In the genomic region with DNA sequence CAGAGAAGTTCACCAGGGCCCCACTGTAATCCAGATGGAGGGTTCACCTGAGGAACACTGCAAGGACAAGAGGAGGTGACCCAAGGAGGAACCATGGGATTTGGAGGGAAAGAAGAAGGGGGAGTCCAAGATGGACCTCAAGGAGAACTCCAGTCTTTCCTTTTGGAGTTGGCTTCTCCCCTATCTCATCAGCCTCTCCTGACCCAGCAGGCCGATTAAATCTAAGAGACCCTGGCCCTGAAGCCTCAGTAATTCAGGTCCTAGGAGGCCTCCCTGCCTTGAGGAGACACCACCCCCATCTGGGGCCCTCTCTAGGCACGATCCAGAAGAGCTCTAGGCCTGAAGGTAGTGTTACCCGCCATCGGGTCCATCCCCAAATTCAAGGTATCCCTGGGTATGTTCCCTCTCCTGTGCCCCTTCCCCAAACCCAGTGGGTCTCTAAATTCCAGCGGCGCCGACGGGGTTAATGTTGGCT, we compare ENCODE assay signal across 1 cellular context.
TF ChIP-seq lines count a peak whose summit lies in the region.

No MANE protein-coding gene starts in this region.

TF ChIP-seq in HEK293T, 16 proteins besides CTCF, POLR2A, EP300 and RAD21 (continued from another document):
- TF ChIP-seq BHLHE40 (IDR thresholded peaks at IDR 0.05; ENCODE audit: borderline replicate concordance) (no peak), NFRKB (IDR thresholded peaks at IDR 0.05) (no peak), CTBP1 (IDR thresholded peaks at IDR 0.05; ENCODE audit: borderline replicate concordance) (no peak), ELF4 (IDR thresholded peaks at IDR 0.05) (no peak), HDGF (IDR thresholded peaks at IDR 0.05; ENCODE audit: borderline replicate concordance) (no peak), SUZ12 (IDR thresholded peaks at IDR 0.05) (no peak), TARDBP (IDR thresholded peaks at IDR 0.05) (no peak), L3MBTL2 (conservative IDR thresholded peaks at IDR 0.05) (no peak), FOXM1 (IDR thresholded peaks at IDR 0.05; ENCODE audit: borderline replicate concordance) (no peak), FOXK2 (IDR thresholded peaks at IDR 0.05) (no peak), LEF1 (IDR thresholded peaks at IDR 0.05; ENCODE audit: borderline replicate concordance) (no peak), FOXA1 (IDR thresholded peaks at IDR 0.05) (no peak), SP1 (IDR thresholded peaks at IDR 0.05) (no peak), ZNF384 (IDR thresholded peaks at IDR 0.05) (no peak)
- TF ChIP-seq, protein P1, sequence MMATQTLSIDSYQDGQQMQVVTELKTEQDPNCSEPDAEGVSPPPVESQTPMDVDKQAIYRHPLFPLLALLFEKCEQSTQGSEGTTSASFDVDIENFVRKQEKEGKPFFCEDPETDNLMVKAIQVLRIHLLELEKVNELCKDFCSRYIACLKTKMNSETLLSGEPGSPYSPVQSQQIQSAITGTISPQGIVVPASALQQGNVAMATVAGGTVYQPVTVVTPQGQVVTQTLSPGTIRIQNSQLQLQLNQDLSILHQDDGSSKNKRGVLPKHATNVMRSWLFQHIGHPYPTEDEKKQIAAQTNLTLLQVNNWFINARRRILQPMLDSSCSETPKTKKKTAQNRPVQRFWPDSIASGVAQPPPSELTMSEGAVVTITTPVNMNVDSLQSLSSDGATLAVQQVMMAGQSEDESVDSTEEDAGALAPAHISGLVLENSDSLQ (IDR thresholded peaks at IDR 0.05), result no peak
